ENCODE assay signal across 30 cellular contexts in genomic region chr11:6217722-6218121, GRCh38. TPM values are rescaled to one million over a fixed set of nuclear protein-coding genes. Genes with fewer than 3 reads are reported as not detected.
"Had no signal": no experiment of that assay in that cellular context is flagged by ENCODE, and none has a peak within 500 bp of the region (broad histone marks: within the 10 kb centered on the region; RNA-seq: fewer than 3 reads in every experiment).

No MANE protein-coding gene starts in this region.

- DNase-seq: cerebellar nuclear complex; dermis blood vessel endothelial cell; effector memory CD4-positive, alpha-beta T cell; erythroblast; esophagus squamous epithelium; foreskin melanocyte; glutamatergic neuron; heart right ventricle; hippocampal formation; immature natural killer cell; islet precursor cell; left ventricle myocardium superior; lower lobe of right lung; natural killer cell; sigmoid colon; stimulated activated CD4-positive, alpha-beta T cell treated with anti-CD3 and anti-CD28 coated beads, Interleukin-2, amount 100 ng/mL, for 24 hours; stimulated activated CD4-positive, alpha-beta T cell treated with anti-CD3 and anti-CD28 coated beads, Interleukin-4, amount 100 ng/mL, for 24 hours; stimulated activated naive CD4-positive, alpha-beta T cell treated with Interleukin-2 at 50 U/mL for 16 hours had no signal

- H3K4me1 ChIP-seq: prostate gland, right atrium auricular region, sigmoid colon had no signal

- H3K4me1 Mint-ChIP-seq: natural killer cell; stimulated activated effector memory CD8-positive, alpha-beta T cell treated with anti-CD3 and anti-CD28 coated beads, Interleukin-12 subunit alpha, Interleukin-12 subunit beta, amount 100 ng/mL, for 72 hours had no signal

- H3K27me3 ChIP-seq: esophagus squamous epithelium, heart right ventricle, right atrium auricular region, sigmoid colon, tibial nerve, upper lobe of left lung had no signal

- H3K9me3 Mint-ChIP-seq: immature natural killer cell; natural killer cell; stimulated activated effector memory CD8-positive, alpha-beta T cell treated with anti-CD3 and anti-CD28 coated beads, Interleukin-12 subunit alpha, Interleukin-12 subunit beta, amount 100 ng/mL, for 72 hours had no signal

- ATAC-seq: left ventricle myocardium superior; lower lobe of right lung; natural killer cell; stimulated activated effector memory CD8-positive, alpha-beta T cell treated with anti-CD3 and anti-CD28 coated beads, Interleukin-12 subunit alpha, Interleukin-12 subunit beta, amount 100 ng/mL, for 72 hours had no signal

- H3K4me3 Mint-ChIP-seq: immature natural killer cell; natural killer cell; stimulated activated effector memory CD8-positive, alpha-beta T cell treated with anti-CD3 and anti-CD28 coated beads, Interleukin-12 subunit alpha, Interleukin-12 subunit beta, amount 100 ng/mL, for 72 hours had no signal

- H3K4me3 ChIP-seq: esophagus squamous epithelium, heart right ventricle, lower lobe of right lung, prostate gland, right atrium auricular region, sigmoid colon, thoracic aorta, tibial nerve, upper lobe of left lung had no signal

- FAIRE-seq: colon, urothelium cell line had no signal

- H3K27ac Mint-ChIP-seq: natural killer cell had no signal

- H3K9me3 ChIP-seq: esophagus squamous epithelium, heart right ventricle, lower lobe of right lung, prostate gland, right atrium auricular region, sigmoid colon, thoracic aorta, tibial nerve, upper lobe of left lung had no signal

- H3K27ac ChIP-seq: esophagus squamous epithelium, heart right ventricle, lower lobe of right lung, prostate gland, right atrium auricular region, sigmoid colon, thoracic aorta, tibial nerve had no signal

RNA-seq across cellular contexts. Expression of gene C11orf42, which starts 12.4 kb away (rescaled TPM):
- total RNA-seq: dermis blood vessel endothelial cell, esophagus squamous epithelium, heart right ventricle, left ventricle myocardium superior, lower lobe of right lung, mononuclear cell, natural killer cell, omental fat pad, right atrium auricular region, sigmoid colon, skeletal muscle tissue, thoracic aorta, tibial nerve, upper lobe of left lung had no signal
- polyA plus RNA-seq: heart right ventricle, immature natural killer cell, neural cell, sigmoid colon had no signal

RNA-seq across cellular contexts. Expression of gene OR52W1, which starts 18.7 kb away (rescaled TPM):
- total RNA-seq: dermis blood vessel endothelial cell, esophagus squamous epithelium, heart right ventricle, left ventricle myocardium superior, lower lobe of right lung, mononuclear cell, natural killer cell, omental fat pad, prostate gland, right atrium auricular region, sigmoid colon, skeletal muscle tissue, thoracic aorta, tibial nerve, upper lobe of left lung had no signal
- polyA plus RNA-seq: heart right ventricle, immature natural killer cell, neural cell, sigmoid colon had no signal

RNA-seq across cellular contexts. Expression of gene CNGA4, which starts 21.2 kb away (rescaled TPM):
- total RNA-seq: dermis blood vessel endothelial cell, left ventricle myocardium superior, right atrium auricular region, skeletal muscle tissue, thoracic aorta had no signal
- polyA plus RNA-seq: immature natural killer cell, neural cell had no signal

RNA-seq across cellular contexts. Expression of gene CCKBR, which starts 41.9 kb away (rescaled TPM):
- total RNA-seq: dermis blood vessel endothelial cell, heart right ventricle, left ventricle myocardium superior, lower lobe of right lung, mononuclear cell, natural killer cell, omental fat pad, prostate gland, right atrium auricular region, skeletal muscle tissue, thoracic aorta, tibial nerve, upper lobe of left lung had no signal
- polyA plus RNA-seq: immature natural killer cell, sigmoid colon had no signal
